ENCODE assay signal across 19 cellular contexts in genomic region chr2:219560893-219561178, GRCh38. TPM values are rescaled to one million over a fixed set of nuclear protein-coding genes. Genes with fewer than 3 reads are reported as not detected.
A peak's percentile ranks its signal among the peaks of the same experiment; 100 is the strongest.
DNase-seq lines count a peak whose midpoint lies in the region; ATAC-seq and TF ChIP-seq lines count a peak whose summit lies in the region.
"Had no signal": no experiment of that assay in that cellular context is flagged by ENCODE, and none has a peak within 500 bp of the region (broad histone marks: within the 10 kb centered on the region; RNA-seq: fewer than 3 reads in every experiment).

No MANE protein-coding gene starts in this region.

- H2AFZ ChIP-seq in SK-N-SH (ENCODE audit: low read depth) (no peak overlapping the region), neuronal stem cell (ENCODE audit: low read length) (no peak overlapping the region), mesenchymal stem cell (ENCODE audit: low read depth, low read length) (no peak overlapping the region)

- H3K4me1 ChIP-seq in SK-N-SH (ENCODE audit: control insufficient read depth in 1 of 2, insufficient read depth in 2 of 2, low read depth in 1 of 2, low read length in 1 of 2) (peaks cover 0 to 10% of the 10 kb centered on the region in 2 experiments; a peak in 1 of 4 replicates), Panc1 (ENCODE audit: control insufficient read depth, insufficient read depth, low read length) (peaks cover 7% of the 10 kb centered on the region), endodermal cell (ENCODE audit: control insufficient read depth, insufficient read depth, low read length) (peaks cover 8% of the 10 kb centered on the region), neuronal stem cell (ENCODE audit: control insufficient read depth in 2 of 2, insufficient read depth in 1 of 2, low read depth in 1 of 2, low read length in 2 of 2) (peaks cover 0 to 10% of the 10 kb centered on the region in 2 donors), mesenchymal stem cell (ENCODE audit: control insufficient read depth, insufficient read depth, low read depth, low read length) (peaks cover 24% of the 10 kb centered on the region), esophagus squamous epithelium (peaks cover 0 to 7% (median 0%) of the 10 kb centered on the region in 3 donors)

- TF ChIP-seq CTCF in SK-N-SH (IDR thresholded peaks at IDR 0.05) (no peak), Panc1 (IDR thresholded peaks at IDR 0.05) (no peak), endodermal cell (conservative IDR thresholded peaks at IDR 0.05) (no peak), esophagus squamous epithelium (IDR thresholded peaks at IDR 0.05) (no peak)

- H3K36me3 Mint-ChIP-seq in endodermal cell (ENCODE audit: low read depth) = peaks cover 55% of the 10 kb centered on the region
- H3K36me3 Mint-ChIP-seq: IgD-negative memory B cell had no signal

- H3K14ac ChIP-seq in neuronal stem cell (ENCODE audit: low read length) = no peak overlapping the region
- no peak overlapping the region for H3K14ac ChIP-seq in mesenchymal stem cell (ENCODE audit: low read length in 2 of 2)

- H3K36me3 ChIP-seq in SK-N-SH (replicated peaks in 1 of 2; ENCODE audit: control insufficient read depth in 1 of 2, insufficient read depth in 2 of 2, low read length in 1 of 2) (peaks cover 0 to 12% of the 10 kb centered on the region in 2 experiments), Panc1 (ENCODE audit: control insufficient read depth, insufficient read depth, low read length) (no peaks in the 10 kb centered on the region), endodermal cell (ENCODE audit: control insufficient read depth, insufficient read depth, low read length) (no peaks in the 10 kb centered on the region), neuronal stem cell (replicated peaks in 1 of 2; ENCODE audit: control insufficient read depth in 2 of 2, insufficient read depth in 2 of 2, low read length in 2 of 2) (peaks cover 23 to 94% of the 10 kb centered on the region in 2 donors), mesenchymal stem cell (ENCODE audit: control insufficient read depth in 1 of 2, insufficient read depth in 2 of 2, low read depth in 1 of 2, low read length in 2 of 2) (peaks cover 14 to 30% of the 10 kb centered on the region in 2 experiments), esophagus squamous epithelium (peaks cover 0 to 25% (median 0%) of the 10 kb centered on the region in 3 donors)

- H3K27me3 ChIP-seq in SK-N-SH (ENCODE audit: insufficient read depth) (no peaks in the 10 kb centered on the region), Panc1 (ENCODE audit: control insufficient read depth, insufficient read depth, low read length) (no peaks in the 10 kb centered on the region), endodermal cell (ENCODE audit: control insufficient read depth, insufficient read depth, low read length, poor library complexity, severe bottlenecking) (no peaks in the 10 kb centered on the region), neuronal stem cell (ENCODE audit: control insufficient read depth in 3 of 3, insufficient read depth in 3 of 3, low read depth in 1 of 3, low read length in 3 of 3) (no peaks in the 10 kb centered on the region), mesenchymal stem cell (ENCODE audit: control insufficient read depth in 1 of 2, insufficient read depth in 1 of 2, low read length in 2 of 2) (peaks cover 0 to 6% of the 10 kb centered on the region in 2 experiments), esophagus squamous epithelium (no peaks in the 10 kb centered on the region)
- H3K27me3 ChIP-seq: BE2C had no signal

- H3K27ac ChIP-seq in SK-N-SH (ENCODE audit: low read depth in 2 of 2, low read length in 1 of 2) (no peak overlapping the region), Panc1 (ENCODE audit: low read length) (no peak overlapping the region), endodermal cell (ENCODE audit: low read depth, low read length) (no peak overlapping the region), neuronal stem cell (replicated peaks; ENCODE audit: low read length) (no peak overlapping the region), mesenchymal stem cell (ENCODE audit: low read length, poor library complexity, severe bottlenecking) (no peak overlapping the region), esophagus squamous epithelium (no peak overlapping the region)
- H3K27ac ChIP-seq: 22Rv1, RWPE1 had no signal

- H4K20me1 ChIP-seq in SK-N-SH (ENCODE audit: insufficient read depth) = no peaks in the 10 kb centered on the region

- H3K9ac ChIP-seq in SK-N-SH (no peak overlapping the region), endodermal cell (ENCODE audit: extremely low read depth, low read length, poor library complexity, severe bottlenecking) (no peak overlapping the region), neuronal stem cell (ENCODE audit: low read depth, low read length, poor library complexity) (no peak overlapping the region), mesenchymal stem cell (ENCODE audit: low read length) (no peak overlapping the region)

- H2BK15ac ChIP-seq in neuronal stem cell (ENCODE audit: low read length) (no peak overlapping the region), mesenchymal stem cell (ENCODE audit: low read depth, poor library complexity, severe bottlenecking) (no peak overlapping the region)

- H2AK5ac ChIP-seq in neuronal stem cell (ENCODE audit: low read depth, low read length) (peak overlapping the region; percentile 68), mesenchymal stem cell (ENCODE audit: low read length, severe bottlenecking) (no peak overlapping the region)

- no peak for TF ChIP-seq RAD21 in SK-N-SH (IDR thresholded peaks at IDR 0.05; ENCODE audit: low read length)

- H3K79me1 ChIP-seq in neuronal stem cell (ENCODE audit: low read depth, low read length) = peaks cover 6% of the 10 kb centered on the region
- no peaks in the 10 kb centered on the region for H3K79me1 ChIP-seq in mesenchymal stem cell (replicated peaks; ENCODE audit: low read length, poor library complexity, severe bottlenecking)

- H3K4me3 Mint-ChIP-seq in endodermal cell = no peak overlapping the region
- H3K4me3 Mint-ChIP-seq: CD4-positive, alpha-beta T cell; HFFc6; IgD-negative memory B cell had no signal

- H3K4me3 ChIP-seq in SK-N-SH (ENCODE audit: low read depth in 2 of 2, low read length in 1 of 2) (no peak overlapping the region), Panc1 (ENCODE audit: low read depth in 2 of 2, low read length in 2 of 2) (no peak overlapping the region), endodermal cell (ENCODE audit: low read length) (no peak overlapping the region), neuronal stem cell (ENCODE audit: low read length in 2 of 2) (no peak overlapping the region), mesenchymal stem cell (ENCODE audit: insufficient read depth in 1 of 2, low read depth in 1 of 2, low read length in 2 of 2) (no peak overlapping the region), esophagus squamous epithelium (no peak overlapping the region)

- ATAC-seq in SK-N-SH treated with all-trans-retinoic acid at 6 μM for 48 hours (peak; percentile 6; the same call in 2 of the 3 replicates), Panc1 (peak; percentile 36; the same call in 1 of the 2 replicates)

- H3K9me3 ChIP-seq in SK-N-SH (no peaks in the 10 kb centered on the region), Panc1 (ENCODE audit: control insufficient read depth, insufficient read depth, low read depth, low read length) (no peaks in the 10 kb centered on the region), endodermal cell (ENCODE audit: control insufficient read depth, low read length) (no peaks in the 10 kb centered on the region), neuronal stem cell (replicated peaks in 1 of 2; ENCODE audit: control insufficient read depth in 2 of 2, insufficient read depth in 1 of 2, low read depth in 1 of 2, low read length in 2 of 2) (peaks cover 0 to 2% of the 10 kb centered on the region in 2 donors), mesenchymal stem cell (ENCODE audit: control insufficient read depth, low read length) (no peaks in the 10 kb centered on the region), esophagus squamous epithelium (no peaks in the 10 kb centered on the region)
- H3K9me3 ChIP-seq: BE2C had no signal

- in situ Hi-C loops in Panc1 (cut with HindIII; ENCODE audit: low pct_unique_long_range_greater_than_20kb, low sequenced_read_pairs) = no loop called here

- CTCF ChIA-PET in SK-N-SH (lab: Yijun Ruan, JAX) = interaction anchor here (0.7 to 7.5 kb wide), 35 partner anchors 9 to 262 kb away, joined by 3 to 107 read pairs (median 6); partner anchors contain the start of genes CHPF, DES, INHA and OBSL1
- CTCF ChIA-PET in Panc1 (lab: Charles Lee) = interaction anchor here (0.5 to 2.0 kb wide), 7 partner anchors 10 to 129 kb away, joined by 3 to 6 read pairs (median 5); partner anchors contain the start of gene OBSL1

- peak overlapping the region; percentile 79 for H3K27ac Mint-ChIP-seq in endodermal cell
- H3K27ac Mint-ChIP-seq: CD4-positive, alpha-beta T cell; HFFc6 had no signal

- H3K18ac ChIP-seq in neuronal stem cell (ENCODE audit: low read length) (peak overlapping the region; percentile 75), mesenchymal stem cell (ENCODE audit: low read depth in 1 of 2, low read length in 2 of 2) (no peak overlapping the region)

- TF ChIP-seq POLR2A in esophagus squamous epithelium (IDR thresholded peaks at IDR 0.05) = no peak

- H4K91ac ChIP-seq in neuronal stem cell (ENCODE audit: low read depth, low read length, poor library complexity) = no peak overlapping the region
- H4K91ac ChIP-seq in mesenchymal stem cell (ENCODE audit: low read length) = no peak overlapping the region

- H4K8ac ChIP-seq in neuronal stem cell (ENCODE audit: low read depth, low read length) (no peak overlapping the region), mesenchymal stem cell (ENCODE audit: low read length) (no peak overlapping the region)

- peaks cover 2% of the 10 kb centered on the region for H3F3A ChIP-seq in SK-N-SH (replicated peaks; ENCODE audit: insufficient read depth)

- H3K27me3 Mint-ChIP-seq in endodermal cell (ENCODE audit: insufficient read depth) = peaks cover 3% of the 10 kb centered on the region

- WGBS in SK-N-SH (ENCODE audit: low lambda C conversion rate) = 65% methylated on average over 3 of the region's 3 CpGs
- 81% methylated on average over 3 of the region's 3 CpGs; no CpG with 5 or more reads in 1 of the 2 experiments for WGBS in endodermal cell (ENCODE audit: insufficient coverage in 1 of 2, insufficient read length in 1 of 2), 2 experiments
- no CpG with 5 or more reads among the region's 3 CpGs for WGBS in neuronal stem cell (ENCODE audit: extremely low coverage in 2 of 2, insufficient read length in 2 of 2, insufficient replicate concordance in 1 of 2), 2 donors
- 88% methylated on average over 3 of the region's 3 CpGs for WGBS in mesenchymal stem cell
- 69 to 75% methylated on average over 2 to 3 of the region's 3 CpGs for WGBS in esophagus squamous epithelium, 2 donors

- H3K4ac ChIP-seq in neuronal stem cell (ENCODE audit: low read length) (no peak overlapping the region), mesenchymal stem cell (ENCODE audit: low read depth in 1 of 2, low read length in 2 of 2) (no peak overlapping the region)

- BruUV-seq in Panc1 (replicated peaks; lab: Mats Ljungman, UMichigan) = no TSS peak

- H2BK12ac ChIP-seq in neuronal stem cell (ENCODE audit: low read length) (no peak overlapping the region), mesenchymal stem cell (ENCODE audit: low read length in 2 of 2) (no peak overlapping the region)

- H2BK5ac ChIP-seq in neuronal stem cell (ENCODE audit: low read length) (no peak overlapping the region), mesenchymal stem cell (ENCODE audit: low read depth, low read length, poor library complexity, severe bottlenecking) (no peak overlapping the region)

- H3K4me1 Mint-ChIP-seq in endodermal cell = peaks cover 32% of the 10 kb centered on the region
- H3K4me1 Mint-ChIP-seq: IgD-negative memory B cell had no signal

- H3K4me2 ChIP-seq in SK-N-SH = no peak overlapping the region
- no peak overlapping the region for H3K4me2 ChIP-seq in neuronal stem cell (ENCODE audit: insufficient read depth, low read length, poor library complexity, severe bottlenecking)
- H3K4me2 ChIP-seq in mesenchymal stem cell (ENCODE audit: low read length, poor library complexity, severe bottlenecking) = no peak overlapping the region

- intact Hi-C loops in Panc1 (cut with micrococcal nuclease; ENCODE audit: unreplicated experiment) (no loop called here), esophagus squamous epithelium (cut with DNase I) (no loop called here)

- POLR2A ChIA-PET in SK-N-SH (lab: Yijun Ruan, JAX) (interaction anchor here (1.1 to 3.6 kb wide), 4 partner anchors 9 to 72 kb away, joined by 3 to 18 read pairs (median 6); partner anchors contain the start of gene STK11IP), Panc1 (lab: Charles Lee) (interaction anchor here (0.5 kb wide), 1 partner anchor 93 kb away, joined by 4 read pairs; no protein-coding TSS in a partner anchor)

- no peaks in the 10 kb centered on the region for H3K9me2 ChIP-seq in SK-N-SH

- no peak for DNase-seq in SK-N-SH
- DNase-seq in Panc1 (ENCODE audit: low read depth, low spot score) = no peak
- DNase-seq in endodermal cell = no peak
- DNase-seq in neuronal stem cell (ENCODE audit: low spot score) = no peak
- no peak for DNase-seq in mesenchymal stem cell
- no peak for DNase-seq in OCI-M1 (lab: John Stamatoyannopoulos, UW)
- no peak for DNase-seq in esophagus squamous epithelium (lab: John Stamatoyannopoulos, UW)
- DNase-seq: HFFc6; NCI-H1105 treated with DMSO at 0.1 percent for 48 hours; NCI-H187 treated with DMSO at 0.1 percent for 48 hours; NCI-H446 treated with DMSO at 0.1 percent for 48 hours; NK-92 treated with Interleukin-12 subunit alpha and Interleukin-12 subunit beta, amount 100 ng/mL, for 24 hours had no signal

- H2BK120ac ChIP-seq in neuronal stem cell (ENCODE audit: low read depth, low read length) (no peak overlapping the region), mesenchymal stem cell (ENCODE audit: low read depth, low read length) (no peak overlapping the region)

- H3K9me3 Mint-ChIP-seq in endodermal cell = no peaks in the 10 kb centered on the region
- H3K9me3 Mint-ChIP-seq: CD4-positive, alpha-beta T cell; HFFc6 had no signal

- H3K23ac ChIP-seq in neuronal stem cell (ENCODE audit: low read depth, low read length, poor library complexity) (peak overlapping the region; percentile 56), mesenchymal stem cell (ENCODE audit: low read length in 2 of 2) (no peak overlapping the region)

- no peak for TF ChIP-seq EP300 in SK-N-SH (IDR thresholded peaks at IDR 0.05; ENCODE audit: borderline replicate concordance in 1 of 2, low read depth in 1 of 2, low read length in 1 of 2)

- no peaks in the 10 kb centered on the region for H3K79me2 ChIP-seq in SK-N-SH (ENCODE audit: insufficient read depth)

RNA-seq across cellular contexts. Expression of gene OBSL1, which starts 10.5 kb away (rescaled TPM):
- polyA plus RNA-seq in SK-N-SH (2012; rRNA removed) = 70.9 and 93.0 TPM in 2 replicates
- polyA plus RNA-seq in SK-N-SH (2012; cell fraction: cytosol; rRNA removed) = 27.1 and 45.0 TPM in 2 replicates
- polyA plus RNA-seq in SK-N-SH (2012; cell fraction: nucleus; rRNA removed) = 274 and 319 TPM in 2 replicates
- 25.5 TPM for total RNA-seq in Panc1 (2021; ENCODE audit: unreplicated experiment)
- 53.9 TPM for polyA plus RNA-seq in Panc1 (2012; ENCODE audit: insufficient read length)
- 100 to 1,000 TPM; 156 to 162 TPM for total RNA-seq in endodermal cell
- 93.4 TPM for polyA plus RNA-seq in endodermal cell (2013, experiment 1 of 2)
- 95.4 TPM for polyA plus RNA-seq in endodermal cell (2013, experiment 2 of 2)
- 40.6 TPM for polyA plus RNA-seq in neuronal stem cell (2013, experiment 1 of 2)
- polyA plus RNA-seq in neuronal stem cell (2013, experiment 2 of 2) = 41.4 TPM
- 19.4 TPM for polyA plus RNA-seq in mesenchymal stem cell (2013, experiment 1 of 2)
- polyA plus RNA-seq in mesenchymal stem cell (2013, experiment 2 of 2) = 20.0 TPM
- 10 to 100 TPM in 3 of 4 donors, 1 to 10 TPM in 1; 7.0 to 38.9 (median 16.0) TPM for total RNA-seq in esophagus squamous epithelium
- polyA plus RNA-seq: IgD-negative memory B cell had no signal

RNA-seq across cellular contexts. Expression of gene INHA, which starts 11.3 kb away (rescaled TPM):
- 1.2 and 1.6 TPM in 2 replicates for polyA plus RNA-seq in SK-N-SH (2012; rRNA removed)
- polyA plus RNA-seq in SK-N-SH (2012; cell fraction: cytosol; rRNA removed) = 0.10 and 0.22 TPM in 2 replicates
- 13.8 and 15.1 TPM in 2 replicates for polyA plus RNA-seq in SK-N-SH (2012; cell fraction: nucleus; rRNA removed)
- 1.2 TPM for total RNA-seq in Panc1 (2021; ENCODE audit: unreplicated experiment)
- polyA plus RNA-seq in Panc1 (2012; ENCODE audit: insufficient read length) = 2.3 TPM
- total RNA-seq in endodermal cell = 1 to 10 TPM in 1 of 2 donors, under 1 TPM in 1; 0.48 to 1.5 TPM
- polyA plus RNA-seq in endodermal cell (2013, experiment 1 of 2) = 0.61 TPM
- polyA plus RNA-seq in endodermal cell (2013, experiment 2 of 2) = 0.75 TPM
- 0.50 TPM for polyA plus RNA-seq in neuronal stem cell (2013, experiment 1 of 2)
- polyA plus RNA-seq in neuronal stem cell (2013, experiment 2 of 2) = 0.35 TPM
- polyA plus RNA-seq in mesenchymal stem cell (2013, experiment 1 of 2) = 0.30 TPM
- 0.18 TPM for polyA plus RNA-seq in mesenchymal stem cell (2013, experiment 2 of 2)
- not detected for total RNA-seq in esophagus squamous epithelium
- total RNA-seq: CD4-positive, alpha-beta T cell; OCI-LY7 had no signal
- polyA plus RNA-seq: IgD-negative memory B cell had no signal

RNA-seq across cellular contexts. Expression of gene TMEM198, which starts 17.0 kb away (rescaled TPM):
- polyA plus RNA-seq in SK-N-SH (2012; rRNA removed) = 4.7 and 7.0 TPM in 2 replicates
- 1.0 and 1.7 TPM in 2 replicates for polyA plus RNA-seq in SK-N-SH (2012; cell fraction: cytosol; rRNA removed)
- polyA plus RNA-seq in SK-N-SH (2012; cell fraction: nucleus; rRNA removed) = 43.9 and 63.2 TPM in 2 replicates
- total RNA-seq in Panc1 (2021; ENCODE audit: unreplicated experiment) (2.3 TPM), endodermal cell (1 to 10 TPM; 2.6 to 3.9 TPM), esophagus squamous epithelium (under 1 TPM; 0.62 to 0.87 (median 0.78) TPM)
- 3.5 TPM for polyA plus RNA-seq in Panc1 (2012; ENCODE audit: insufficient read length)
- 9.6 TPM for polyA plus RNA-seq in endodermal cell (2013, experiment 1 of 2)
- polyA plus RNA-seq in endodermal cell (2013, experiment 2 of 2) = 5.3 TPM
- 2.7 TPM for polyA plus RNA-seq in neuronal stem cell (2013, experiment 1 of 2)
- 1.8 TPM for polyA plus RNA-seq in neuronal stem cell (2013, experiment 2 of 2)
- 1.5 TPM for polyA plus RNA-seq in mesenchymal stem cell (2013, experiment 1 of 2)
- polyA plus RNA-seq in mesenchymal stem cell (2013, experiment 2 of 2) = 1.3 TPM

RNA-seq across cellular contexts. Expression of gene CHPF, which starts 17.2 kb away (rescaled TPM):
- 119 and 141 TPM in 2 replicates for polyA plus RNA-seq in SK-N-SH (2012; rRNA removed)
- 65.6 and 129 TPM in 2 replicates for polyA plus RNA-seq in SK-N-SH (2012; cell fraction: cytosol; rRNA removed)
- 113 and 151 TPM in 2 replicates for polyA plus RNA-seq in SK-N-SH (2012; cell fraction: nucleus; rRNA removed)
- total RNA-seq in Panc1 (2021; ENCODE audit: unreplicated experiment) (17.5 TPM), endodermal cell (10 to 100 TPM; 51.2 to 54.0 TPM), esophagus squamous epithelium (10 to 100 TPM; 40.4 to 56.6 (median 52.6) TPM)
- 30.7 TPM for polyA plus RNA-seq in Panc1 (2012; ENCODE audit: insufficient read length)
- polyA plus RNA-seq in endodermal cell (2013, experiment 1 of 2) = 26.1 TPM
- polyA plus RNA-seq in endodermal cell (2013, experiment 2 of 2) = 31.2 TPM
- 12.6 TPM for polyA plus RNA-seq in neuronal stem cell (2013, experiment 1 of 2)
- polyA plus RNA-seq in neuronal stem cell (2013, experiment 2 of 2) = 12.8 TPM
- 134 TPM for polyA plus RNA-seq in mesenchymal stem cell (2013, experiment 1 of 2)
- 133 TPM for polyA plus RNA-seq in mesenchymal stem cell (2013, experiment 2 of 2)

RNA-seq across cellular contexts. Expression of gene STK11IP, which starts 36.8 kb away (rescaled TPM):
- 22.1 and 22.9 TPM in 2 replicates for polyA plus RNA-seq in SK-N-SH (2012; rRNA removed)
- polyA plus RNA-seq in SK-N-SH (2012; cell fraction: cytosol; rRNA removed) = 4.1 and 5.5 TPM in 2 replicates
- polyA plus RNA-seq in SK-N-SH (2012; cell fraction: nucleus; rRNA removed) = 141 and 185 TPM in 2 replicates
- 48.2 TPM for total RNA-seq in Panc1 (2021; ENCODE audit: unreplicated experiment)
- polyA plus RNA-seq in Panc1 (2012; ENCODE audit: insufficient read length) = 36.1 TPM
- total RNA-seq in endodermal cell = 10 to 100 TPM; 27.3 to 31.1 TPM
- polyA plus RNA-seq in endodermal cell (2013, experiment 1 of 2) = 36.2 TPM
- 29.6 TPM for polyA plus RNA-seq in endodermal cell (2013, experiment 2 of 2)
- 12.9 TPM for polyA plus RNA-seq in neuronal stem cell (2013, experiment 1 of 2)
- 12.0 TPM for polyA plus RNA-seq in neuronal stem cell (2013, experiment 2 of 2)
- polyA plus RNA-seq in mesenchymal stem cell (2013, experiment 1 of 2) = 14.6 TPM
- 13.3 TPM for polyA plus RNA-seq in mesenchymal stem cell (2013, experiment 2 of 2)
- 10 to 100 TPM; 12.3 to 21.3 (median 14.4) TPM for total RNA-seq in esophagus squamous epithelium
